9 cellular contexts compared by ENCODE assay signal in the genomic region with DNA sequence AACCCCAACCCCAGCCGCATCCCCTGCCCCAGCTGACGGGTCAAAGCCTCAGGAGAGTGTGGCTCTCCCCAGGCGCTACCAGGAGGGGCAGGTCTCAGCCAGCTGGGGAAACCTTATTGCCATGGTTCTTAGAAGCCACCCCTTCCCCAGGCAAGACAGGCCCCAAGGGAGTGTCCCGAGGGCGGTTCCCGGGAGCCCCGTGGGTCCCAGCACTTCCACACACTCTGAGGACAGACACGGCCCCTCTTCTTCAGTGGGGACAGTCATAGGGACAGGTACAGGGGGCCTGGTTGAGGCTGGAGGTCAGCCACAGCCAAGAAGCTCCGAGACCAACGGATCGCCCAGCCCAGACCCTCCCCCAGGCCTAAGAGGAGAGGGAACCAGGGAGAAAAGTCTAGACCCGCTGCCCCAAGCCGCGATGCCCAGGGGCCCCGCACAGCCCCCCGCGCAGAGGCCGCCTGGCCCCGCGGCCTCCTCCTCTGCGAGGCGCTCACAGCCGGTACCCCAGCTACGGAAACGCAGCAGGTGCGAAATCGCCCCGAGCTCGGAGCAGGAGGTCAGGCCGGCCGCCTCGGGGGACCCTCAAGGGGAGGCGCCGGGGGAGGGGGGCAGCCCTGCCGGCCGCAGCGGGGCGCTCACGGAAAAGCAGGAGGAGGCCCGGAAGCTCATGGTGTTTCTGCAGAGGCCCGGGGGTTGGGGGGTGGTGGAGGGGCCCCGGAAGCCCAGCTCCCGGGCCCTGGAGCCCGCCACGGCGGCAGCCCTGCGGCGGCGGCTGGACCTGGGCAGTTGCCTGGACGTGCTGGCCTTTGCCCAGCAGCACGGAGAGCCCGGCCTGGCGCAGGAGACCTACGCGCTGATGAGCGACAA. TPM values are rescaled to one million over a fixed set of nuclear protein-coding genes. Genes with fewer than 3 reads are reported as not detected.
DNase-seq lines count a peak whose midpoint lies in the region; ATAC-seq and TF ChIP-seq lines count a peak whose summit lies in the region.
"Had no signal": no experiment of that assay in that cellular context is flagged by ENCODE, and none has a peak within 500 bp of the region (broad histone marks: within the 10 kb centered on the region; RNA-seq: fewer than 3 reads in every experiment).

No MANE protein-coding gene starts in this region.

- peaks cover 38% of the 10 kb centered on the region for H3K4me1 Mint-ChIP-seq in activated naive CD4-positive, alpha-beta T cell treated with anti-CD3 and anti-CD28 coated beads, Interleukin-2, amount 50 U/mL, for 24 hours
- peaks cover 19 to 51% (median 46%) of the 10 kb centered on the region in 4 donors for H3K4me1 Mint-ChIP-seq in naive thymus-derived CD8-positive, alpha-beta T cell

- H3K4me1 ChIP-seq in BLaER1 treated with 17β-estradiol and CSF1 and Interleukin-3, amounts not matched to agents 10 nM and 100 nM, result peaks cover 52 to 76% (median 68%) of the 10 kb centered on the region in 10 experiments
- H3K4me1 ChIP-seq in SJCRH30, result no peaks in the 10 kb centered on the region

- peak overlapping the region; percentile 85 for H3K27ac Mint-ChIP-seq in activated naive CD4-positive, alpha-beta T cell treated with anti-CD3 and anti-CD28 coated beads, Interleukin-2, amount 50 U/mL, for 24 hours
- H3K27ac Mint-ChIP-seq in naive thymus-derived CD8-positive, alpha-beta T cell, result peak overlapping the region in 9 of 10 donors; percentile 65 to 88 (median 82)

- no peaks in the 10 kb centered on the region; a peak in 1 of 22 replicates for H4K20me1 ChIP-seq in BLaER1 treated with 17β-estradiol and CSF1 and Interleukin-3, amounts not matched to agents 10 nM and 100 nM

- POLR2A ChIA-PET in naive thymus-derived CD8-positive, alpha-beta T cell (lab: Charles Lee), result interaction anchor here (0.6 to 6.7 kb wide), 23 partner anchors 9 to 206 kb away, joined by 3 to 72 read pairs (median 5); partner anchors contain the start of genes ARSA, CHKB, LMF2 and NCAPH2

- peak; percentile 80 for DNase-seq in NB4 (ENCODE audit: low read depth)
- DNase-seq in naive thymus-derived CD8-positive, alpha-beta T cell, result peak; percentile 33 to 80 (median 58)
- no peak for DNase-seq in NCI-H2171 (lab: John Stamatoyannopoulos, UW)
- no peak for DNase-seq in SJCRH30
- DNase-seq: NCI-H446 treated with DMSO at 0.1 percent for 48 hours had no signal

- peaks cover 0 to 9% (median 0%) of the 10 kb centered on the region in 11 experiments; a peak in 2 of 22 replicates for H3K9me3 ChIP-seq in BLaER1 treated with 17β-estradiol and CSF1 and Interleukin-3, amounts not matched to agents 10 nM and 100 nM (replicated peaks in 1 of 11)
- no peaks in the 10 kb centered on the region for H3K9me3 ChIP-seq in SJCRH30 (replicated peaks)

- peak overlapping the region; percentile 31 to 66 (median 51) for H3K4me3 ChIP-seq in BLaER1 treated with 17β-estradiol and CSF1 and Interleukin-3, amounts not matched to agents 10 nM and 100 nM
- H3K4me3 ChIP-seq in NB4 (ENCODE audit: low read depth, low read length) (peak overlapping the region; percentile 34), SJCRH30 (no peak overlapping the region)

- H3K27ac ChIP-seq in BLaER1 treated with 17β-estradiol and CSF1 and Interleukin-3, amounts not matched to agents 10 nM and 100 nM, result peak overlapping the region; percentile 58 to 78 (median 66)
- no peak overlapping the region for H3K27ac ChIP-seq in SJCRH30

- no peaks in the 10 kb centered on the region for H3K36me3 ChIP-seq in BLaER1 treated with 17β-estradiol and CSF1 and Interleukin-3, amounts not matched to agents 10 nM and 100 nM
- H3K36me3 ChIP-seq in SJCRH30, result no peaks in the 10 kb centered on the region

- no peaks in the 10 kb centered on the region for H3K27me3 Mint-ChIP-seq in activated naive CD4-positive, alpha-beta T cell treated with anti-CD3 and anti-CD28 coated beads, Interleukin-2, amount 50 U/mL, for 24 hours
- H3K27me3 Mint-ChIP-seq in naive thymus-derived CD8-positive, alpha-beta T cell, result no peaks in the 10 kb centered on the region

- no peaks in the 10 kb centered on the region for H3K9me3 Mint-ChIP-seq in activated naive CD4-positive, alpha-beta T cell treated with anti-CD3 and anti-CD28 coated beads, Interleukin-2, amount 50 U/mL, for 24 hours
- H3K9me3 Mint-ChIP-seq in naive thymus-derived CD8-positive, alpha-beta T cell, result no peaks in the 10 kb centered on the region

- H3K4me2 ChIP-seq in BLaER1 treated with 17β-estradiol and CSF1 and Interleukin-3, amounts not matched to agents 10 nM and 100 nM, result peak overlapping the region; percentile 86 to 99 (median 94)

- peak; percentile 3 for TF ChIP-seq CTCF in NB4 (IDR thresholded peaks at IDR 0.05; ENCODE audit: low read depth, low read length)

- H3K36me3 Mint-ChIP-seq in activated naive CD4-positive, alpha-beta T cell treated with anti-CD3 and anti-CD28 coated beads, Interleukin-2, amount 50 U/mL, for 24 hours, result no peaks in the 10 kb centered on the region
- H3K36me3 Mint-ChIP-seq in naive thymus-derived CD8-positive, alpha-beta T cell, result no peaks in the 10 kb centered on the region

- TF ChIP-seq POLR2A in NB4 (IDR thresholded peaks at IDR 0.05; ENCODE audit: extremely low read depth, insufficient read length), result peak; percentile 41

- peaks cover 13 to 51% (median 26%) of the 10 kb centered on the region in 11 experiments; a peak in 21 of 22 replicates for H3K27me3 ChIP-seq in BLaER1 treated with 17β-estradiol and CSF1 and Interleukin-3, amounts not matched to agents 10 nM and 100 nM
- H3K27me3 ChIP-seq in SJCRH30, result 0 out of 2 replicates have a peak, but pooled peaks cover 4% of the 10 kb centered on the region

- ATAC-seq in naive thymus-derived CD8-positive, alpha-beta T cell, result peak; percentile 65 to 69
- ATAC-seq in GM18519 (IDR thresholded peaks at IDR 0.05; ENCODE audit: low FRiP score, unreplicated experiment), result no peak
- ATAC-seq in HG03025 (IDR thresholded peaks at IDR 0.05; ENCODE audit: low FRiP score, unreplicated experiment), result no peak

- H3K4me3 Mint-ChIP-seq in activated naive CD4-positive, alpha-beta T cell treated with anti-CD3 and anti-CD28 coated beads, Interleukin-2, amount 50 U/mL, for 24 hours, result peak overlapping the region; percentile 75
- peak overlapping the region in 9 of 10 donors; percentile 61 to 80 (median 71) for H3K4me3 Mint-ChIP-seq in naive thymus-derived CD8-positive, alpha-beta T cell

- peak overlapping the region; percentile 51 to 79 (median 72) for H3K9ac ChIP-seq in BLaER1 treated with 17β-estradiol and CSF1 and Interleukin-3, amounts not matched to agents 10 nM and 100 nM

RNA-seq across cellular contexts. Expression of gene KLHDC7B, which starts 2.6 kb away (rescaled TPM):
- 1 to 10 TPM; 5.7 to 6.2 TPM for total RNA-seq in naive thymus-derived CD8-positive, alpha-beta T cell
- 1 to 10 TPM; 5.3 to 7.9 (median 6.5) TPM for polyA plus RNA-seq in naive thymus-derived CD8-positive, alpha-beta T cell
- total RNA-seq in SJCRH30 (2014; rRNA removed; shearing (Covaris generic)), result 0.05 and 0.10 TPM in 2 replicates

RNA-seq across cellular contexts. Expression of gene SYCE3, which starts 14.4 kb away (rescaled TPM):
- total RNA-seq in naive thymus-derived CD8-positive, alpha-beta T cell, result not detected
- not detected for polyA plus RNA-seq in naive thymus-derived CD8-positive, alpha-beta T cell
- not detected in 2 replicates for total RNA-seq in SJCRH30 (2014; rRNA removed; shearing (Covaris generic))

RNA-seq across cellular contexts. Expression of gene TYMP, which starts 18.5 kb away (rescaled TPM):
- 1 to 10 TPM; 2.1 to 3.4 TPM for total RNA-seq in naive thymus-derived CD8-positive, alpha-beta T cell
- 1 to 10 TPM; 1.9 to 5.5 (median 3.1) TPM for polyA plus RNA-seq in naive thymus-derived CD8-positive, alpha-beta T cell
- total RNA-seq in SJCRH30 (2014; rRNA removed; shearing (Covaris generic)), result 0.51 and 0.63 TPM in 2 replicates

RNA-seq across cellular contexts. Expression of gene SCO2, which starts 22.9 kb away (rescaled TPM):
- total RNA-seq in naive thymus-derived CD8-positive, alpha-beta T cell, result 1 to 10 TPM in 1 of 2 experiments, not detected in 1; 2.7 TPM
- 1 to 10 TPM; 4.0 to 8.3 (median 6.8) TPM for polyA plus RNA-seq in naive thymus-derived CD8-positive, alpha-beta T cell
- total RNA-seq in SJCRH30 (2014; rRNA removed; shearing (Covaris generic)), result 0.71 and 2.1 TPM in 2 replicates

RNA-seq across cellular contexts. Expression of gene CPT1B, which starts 29.9 kb away (rescaled TPM):
- 10 to 100 TPM; 94.7 to 97.5 TPM for total RNA-seq in naive thymus-derived CD8-positive, alpha-beta T cell
- polyA plus RNA-seq in naive thymus-derived CD8-positive, alpha-beta T cell, result 1 to 10 TPM in 1 of 3 donors, under 1 TPM in 1, not detected in 1; 0.23 to 1.3 TPM
- 12.6 and 17.1 TPM in 2 replicates for total RNA-seq in SJCRH30 (2014; rRNA removed; shearing (Covaris generic))

Comparison
In these comparisons a context has a peak if more than half of its experiments do, and no peak if none do; other contexts are left out.
1. DNase-seq: peak in NB4 (single experiment) and naive thymus-derived CD8-positive, alpha-beta T cell (10 of 10); none in NCI-H2171 (single experiment) and SJCRH30 (0 of 2).
2. ATAC-seq: peak in naive thymus-derived CD8-positive, alpha-beta T cell (2 of 2); none in GM18519 (single experiment) and HG03025 (single experiment).